8 cellular contexts compared by ENCODE assay signal in the genomic region with DNA sequence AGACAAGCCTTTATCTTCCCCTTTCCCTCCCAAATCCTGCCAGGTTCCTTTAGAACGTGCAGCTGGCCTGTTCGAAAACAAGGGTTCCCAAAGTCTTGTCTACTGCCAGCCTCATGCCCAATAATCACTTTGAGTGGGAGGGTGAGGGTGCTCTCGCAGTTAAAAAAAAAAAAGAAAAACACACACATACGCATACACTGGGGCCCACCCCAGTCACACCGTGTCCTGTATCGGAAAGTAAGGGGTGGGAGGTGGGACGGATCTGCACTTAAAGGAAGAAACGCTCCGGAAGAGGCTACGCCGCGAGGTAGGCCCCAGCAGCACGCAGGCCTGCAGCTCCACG. TPM values are rescaled to one million over a fixed set of nuclear protein-coding genes. Genes with fewer than 3 reads are reported as not detected.
A peak's percentile ranks its signal among the peaks of the same experiment; 100 is the strongest.
DNase-seq lines count a peak whose midpoint lies in the region; ATAC-seq and TF ChIP-seq lines count a peak whose summit lies in the region.

No MANE protein-coding gene starts in this region.

- H3K36me3 Mint-ChIP-seq in dendritic cell treated with granulocyte-macrophage colony-stimulating factor and Interleukin-4, amounts not matched to agents 40 ng/mL and 50 ng/mL, for 4 days (ENCODE audit: low read depth), result peaks cover 12% of the 10 kb centered on the region
- peaks cover 16% of the 10 kb centered on the region for H3K36me3 Mint-ChIP-seq in neural progenitor cell

- peak overlapping the region; percentile 96 for H3K4me2 ChIP-seq in neural progenitor cell

- H3K4me1 ChIP-seq in HEK293 (ENCODE audit: control insufficient read depth, insufficient read depth, low read length) (no peaks in the 10 kb centered on the region; the same call in 1 of the 2 replicates), Panc1 (ENCODE audit: control insufficient read depth, insufficient read depth, low read length) (peaks cover 44% of the 10 kb centered on the region), neural progenitor cell (peaks cover 36% of the 10 kb centered on the region)

- H2AFZ ChIP-seq in neural progenitor cell (replicated peaks), result peak overlapping the region; percentile 90

- peaks cover 37% of the 10 kb centered on the region for H4K20me1 ChIP-seq in neural progenitor cell (ENCODE audit: low read depth)

- H3K27ac Mint-ChIP-seq in dendritic cell treated with granulocyte-macrophage colony-stimulating factor and Interleukin-4, amounts not matched to agents 40 ng/mL and 50 ng/mL, for 4 days, result peak overlapping the region; percentile 96
- H3K27ac Mint-ChIP-seq in neural progenitor cell, result peak overlapping the region; percentile 95

- no peaks in the 10 kb centered on the region for H3K9me3 Mint-ChIP-seq in dendritic cell treated with granulocyte-macrophage colony-stimulating factor and Interleukin-4, amounts not matched to agents 40 ng/mL and 50 ng/mL, for 4 days
- H3K9me3 Mint-ChIP-seq in neural progenitor cell, result no peaks in the 10 kb centered on the region

- DNase-seq in GM12864 (ENCODE audit: low read depth) (peak; percentile 65), Panc1 (ENCODE audit: low read depth, low spot score) (no peak), neural progenitor cell (ENCODE audit: low spot score) (no peak), T-helper 9 cell (no peak), HuH-7.5 (ENCODE audit: low spot score) (no peak)
- no peak for DNase-seq in effector CD4-positive, alpha-beta T cell

- H3F3A ChIP-seq in neural progenitor cell (ENCODE audit: low read depth), result peaks cover 20% of the 10 kb centered on the region

- in situ Hi-C loops in Panc1 (cut with HindIII; ENCODE audit: low pct_unique_long_range_greater_than_20kb, low sequenced_read_pairs), result no loop called here

- peak overlapping the region; percentile 83 for H3K9ac ChIP-seq in neural progenitor cell

- peak overlapping the region; percentile 94 for H3K4me3 Mint-ChIP-seq in dendritic cell treated with granulocyte-macrophage colony-stimulating factor and Interleukin-4, amounts not matched to agents 40 ng/mL and 50 ng/mL, for 4 days
- peak overlapping the region; percentile 99 for H3K4me3 Mint-ChIP-seq in neural progenitor cell

- BruUV-seq in Panc1 (replicated peaks; lab: Mats Ljungman, UMichigan), result TSS peak; percentile 66

- H3K27me3 ChIP-seq in Panc1 (ENCODE audit: control insufficient read depth, insufficient read depth, low read length) (no peaks in the 10 kb centered on the region), neural progenitor cell (no peaks in the 10 kb centered on the region)

- H3K9me3 ChIP-seq in HEK293 (ENCODE audit: control insufficient read depth, insufficient read depth, low read depth, low read length) (no peaks in the 10 kb centered on the region), Panc1 (ENCODE audit: control insufficient read depth, insufficient read depth, low read depth, low read length) (no peaks in the 10 kb centered on the region), neural progenitor cell (ENCODE audit: low read depth) (no peaks in the 10 kb centered on the region)

- peaks cover 32% of the 10 kb centered on the region for H3K4me1 Mint-ChIP-seq in dendritic cell treated with granulocyte-macrophage colony-stimulating factor and Interleukin-4, amounts not matched to agents 40 ng/mL and 50 ng/mL, for 4 days (ENCODE audit: low read depth)
- H3K4me1 Mint-ChIP-seq in neural progenitor cell, result peaks cover 51% of the 10 kb centered on the region

- H3K27me3 Mint-ChIP-seq in dendritic cell treated with granulocyte-macrophage colony-stimulating factor and Interleukin-4, amounts not matched to agents 40 ng/mL and 50 ng/mL, for 4 days, result no peaks in the 10 kb centered on the region
- H3K27me3 Mint-ChIP-seq in neural progenitor cell (ENCODE audit: insufficient read depth, low read depth), result peaks cover 2% of the 10 kb centered on the region

- intact Hi-C loops in Panc1 (cut with micrococcal nuclease; ENCODE audit: unreplicated experiment), result no loop called here
- intact Hi-C loops in dendritic cell treated with granulocyte-macrophage colony-stimulating factor and Interleukin-4, amounts not matched to agents 40 ng/mL and 50 ng/mL, for 4 days (cut with micrococcal nuclease), result no loop called here

- peak overlapping the region; percentile 81 for H3K4me3 ChIP-seq in GM12864 (ENCODE audit: low read depth, low read length)
- peak overlapping the region; percentile 86 for H3K4me3 ChIP-seq in HEK293 (ENCODE audit: low read depth, low read length)
- H3K4me3 ChIP-seq in Panc1 (ENCODE audit: low read depth in 2 of 2, low read length in 2 of 2), result peak overlapping the region; percentile 76 to 90
- H3K4me3 ChIP-seq in neural progenitor cell, result peak overlapping the region; percentile 79

- H3K27ac ChIP-seq in HEK293 (ENCODE audit: extremely low read depth, low read depth, low read length) (peak overlapping the region; percentile 85), Panc1 (ENCODE audit: low read length) (peak overlapping the region; percentile 95), neural progenitor cell (peak overlapping the region; percentile 91)

- H3K36me3 ChIP-seq in HEK293 (ENCODE audit: control insufficient read depth in 2 of 2, insufficient read depth in 1 of 2, low read length in 2 of 2) (peaks cover 0 to 41% of the 10 kb centered on the region in 2 experiments; a peak in 2 of 3 replicates), Panc1 (ENCODE audit: control insufficient read depth, insufficient read depth, low read length) (peaks cover 11% of the 10 kb centered on the region), neural progenitor cell (peaks cover 10% of the 10 kb centered on the region)

- CTCF ChIA-PET in HEK293 (lab: Yijun Ruan, JAX) (interaction anchor here (0.6 to 1.0 kb wide), 2 partner anchors 66 to 439 kb away, joined by 3 read pairs; no protein-coding TSS in a partner anchor), Panc1 (lab: Charles Lee) (no interaction called here)

- H3K79me2 ChIP-seq in neural progenitor cell (ENCODE audit: low read depth), result peaks cover 76% of the 10 kb centered on the region

- no peak for TF ChIP-seq CTCF in GM12864 (IDR thresholded peaks at IDR 0.05; ENCODE audit: low read depth, low read length, missing control alignments)
- TF ChIP-seq CTCF in HEK293 (tag by site-specific recombination; IDR thresholded peaks at IDR 0.05), result no peak
- TF ChIP-seq CTCF in Panc1 (IDR thresholded peaks at IDR 0.05), result no peak
- no peak for TF ChIP-seq CTCF in neural progenitor cell (IDR thresholded peaks at IDR 0.05)

- POLR2A ChIA-PET in HEK293 (lab: Yijun Ruan, JAX) (interaction anchor here (0.9 to 1.5 kb wide), 2 partner anchors 336 to 611 kb away, joined by 3 to 4 read pairs; no protein-coding TSS in a partner anchor), Panc1 (lab: Charles Lee) (no interaction called here)

- no peak for ATAC-seq in Panc1

TF ChIP-seq in HEK293, 187 proteins besides CTCF, POLR2A, EP300 and RAD21 (continues in another document):
- TF ChIP-seq, protein P1, sequence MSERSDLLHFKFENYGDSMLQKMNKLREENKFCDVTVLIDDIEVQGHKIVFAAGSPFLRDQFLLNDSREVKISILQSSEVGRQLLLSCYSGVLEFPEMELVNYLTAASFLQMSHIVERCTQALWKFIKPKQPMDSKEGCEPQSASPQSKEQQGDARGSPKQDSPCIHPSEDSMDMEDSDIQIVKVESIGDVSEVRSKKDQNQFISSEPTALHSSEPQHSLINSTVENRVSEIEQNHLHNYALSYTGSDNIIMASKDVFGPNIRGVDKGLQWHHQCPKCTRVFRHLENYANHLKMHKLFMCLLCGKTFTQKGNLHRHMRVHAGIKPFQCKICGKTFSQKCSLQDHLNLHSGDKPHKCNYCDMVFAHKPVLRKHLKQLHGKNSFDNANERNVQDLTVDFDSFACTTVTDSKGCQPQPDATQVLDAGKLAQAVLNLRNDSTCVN (tag by site-specific recombination; optimal IDR thresholded peaks at IDR 0.05), result no peak
- TF ChIP-seq PRDM1 (tag by site-specific recombination; IDR thresholded peaks at IDR 0.05) (0 out of 2 replicates have a peak, but pooled peaks have one; percentile 23), ZNF354C (tag by site-specific recombination; IDR thresholded peaks at IDR 0.05; ENCODE audit: borderline replicate concordance, low read depth) (no peak), ZNF548 (tag by site-specific recombination; IDR thresholded peaks at IDR 0.05) (no peak), ZNF423 (tag by site-specific recombination; IDR thresholded peaks at IDR 0.05) (no peak), ZNF473 (tag by site-specific recombination; IDR thresholded peaks at IDR 0.05) (no peak), ZNF777 (tag by site-specific recombination; IDR thresholded peaks at IDR 0.05; ENCODE audit: borderline replicate concordance) (no peak), ZFP69B (tag by site-specific recombination; IDR thresholded peaks at IDR 0.05) (peak; percentile 90), ZNF623 (tag by site-specific recombination; IDR thresholded peaks at IDR 0.05) (no peak), ZBTB20 (tag by site-specific recombination; IDR thresholded peaks at IDR 0.05) (0 out of 2 replicates have a peak, but pooled peaks have one; percentile 8), SP3 (tag by site-specific recombination; IDR thresholded peaks at IDR 0.05) (peak; percentile 23; the same call in 1 of the 2 replicates), ZNF2 (tag by site-specific recombination; IDR thresholded peaks at IDR 0.05) (0 out of 2 replicates have a peak, but pooled peaks have one; percentile 71), ZBTB1 (tag by site-specific recombination; IDR thresholded peaks at IDR 0.05) (no peak), ZBTB48 (tag by site-specific recombination; IDR thresholded peaks at IDR 0.05) (0 out of 2 replicates have a peak, but pooled peaks have one; percentile 32), ZNF600 (tag by site-specific recombination; IDR thresholded peaks at IDR 0.05) (peak; percentile 56; the same call in 1 of the 2 replicates), ZNF510 (tag by site-specific recombination; IDR thresholded peaks at IDR 0.05; ENCODE audit: insufficient replicate concordance) (no peak), ZFHX2 (tag by site-specific recombination; conservative IDR thresholded peaks at IDR 0.05) (peak; percentile 43; the same call in 1 of the 2 replicates)
- TF ChIP-seq, protein P2, sequence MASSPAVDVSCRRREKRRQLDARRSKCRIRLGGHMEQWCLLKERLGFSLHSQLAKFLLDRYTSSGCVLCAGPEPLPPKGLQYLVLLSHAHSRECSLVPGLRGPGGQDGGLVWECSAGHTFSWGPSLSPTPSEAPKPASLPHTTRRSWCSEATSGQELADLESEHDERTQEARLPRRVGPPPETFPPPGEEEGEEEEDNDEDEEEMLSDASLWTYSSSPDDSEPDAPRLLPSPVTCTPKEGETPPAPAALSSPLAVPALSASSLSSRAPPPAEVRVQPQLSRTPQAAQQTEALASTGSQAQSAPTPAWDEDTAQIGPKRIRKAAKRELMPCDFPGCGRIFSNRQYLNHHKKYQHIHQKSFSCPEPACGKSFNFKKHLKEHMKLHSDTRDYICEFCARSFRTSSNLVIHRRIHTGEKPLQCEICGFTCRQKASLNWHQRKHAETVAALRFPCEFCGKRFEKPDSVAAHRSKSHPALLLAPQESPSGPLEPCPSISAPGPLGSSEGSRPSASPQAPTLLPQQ (tag by site-specific recombination; IDR thresholded peaks at IDR 0.05), result peak; percentile 94

RNA-seq across cellular contexts. Expression of a gene that starts 0.5 kb away (rescaled TPM):
- total RNA-seq in Panc1 (2021; ENCODE audit: unreplicated experiment), result 43.7 TPM
- 26.4 TPM for polyA plus RNA-seq in Panc1 (2012; ENCODE audit: insufficient read length)
- total RNA-seq in neural progenitor cell (ENCODE audit: low replicate concordance), result 139 and 190 TPM in 2 replicates
